ENCODE assay signal across 8 cellular contexts in genomic region chr13:30978981-30979956, GRCh38. TPM values are rescaled to one million over a fixed set of nuclear protein-coding genes. Genes with fewer than 3 reads are reported as not detected.
DNase-seq lines count a peak whose midpoint lies in the region; ATAC-seq and TF ChIP-seq lines count a peak whose summit lies in the region.

No MANE protein-coding gene starts in this region.

- H3K79me2 ChIP-seq in mammary epithelial cell (ENCODE audit: insufficient read depth, low read length) = no peaks in the 10 kb centered on the region

- no TSS peak for BruUV-seq in mammary epithelial cell (replicated peaks; lab: Mats Ljungman, UMichigan)

- H2BK12ac ChIP-seq in mesenchymal stem cell (ENCODE audit: low read length in 2 of 2) = peak overlapping the region; percentile 93 to 95

- CTCF ChIA-PET in mammary epithelial cell (lab: Charles Lee; ENCODE audit: low non-redundant PET) = interaction anchor here (0.6 to 1.4 kb wide), 4 partner anchors 19 to 1186 kb away, joined by 3 to 7 read pairs (median 4); no protein-coding TSS in a partner anchor

- H2AK5ac ChIP-seq in mesenchymal stem cell (ENCODE audit: low read length, severe bottlenecking) = peak overlapping the region; percentile 78

- DNase-seq in activated CD4-positive, CD25-positive, alpha-beta regulatory T cell (lab: John Stamatoyannopoulos, UW) = peak in 3 of 4 experiments; percentile 2 to 5 (median 3)
- no peak for DNase-seq in mammary epithelial cell
- no peak for DNase-seq in mesenchymal stem cell
- peak in 1 of 2 donors; percentile 77 for DNase-seq in aorta

- peak; percentile 38 to 86 for TF ChIP-seq CTCF in mammary epithelial cell (conservative IDR thresholded peaks at IDR 0.05 in 1 of 2, IDR thresholded peaks at IDR 0.05 in 1 of 2; ENCODE audit: extremely low read depth in 1 of 2, insufficient read depth in 1 of 2, low read depth in 1 of 2, low read length in 2 of 2)

- H3K79me1 ChIP-seq in mesenchymal stem cell (replicated peaks; ENCODE audit: low read length, poor library complexity, severe bottlenecking) = no peaks in the 10 kb centered on the region

- H4K91ac ChIP-seq in mesenchymal stem cell (ENCODE audit: low read length) = peak overlapping the region; percentile 92

- no peaks in the 10 kb centered on the region for H3K36me3 ChIP-seq in mammary epithelial cell (ENCODE audit: insufficient read depth, low read length)
- H3K36me3 ChIP-seq in mesenchymal stem cell (ENCODE audit: control insufficient read depth in 1 of 2, insufficient read depth in 2 of 2, low read depth in 1 of 2, low read length in 2 of 2) = no peaks in the 10 kb centered on the region
- no peaks in the 10 kb centered on the region for H3K36me3 ChIP-seq in aorta (ENCODE audit: control insufficient read depth in 1 of 2, insufficient read depth in 2 of 2, low read length in 1 of 2)

- in situ Hi-C loops in mammary epithelial cell (cut with MboI; ENCODE audit: low sequenced_read_pairs in 2 of 2) = no loop called here

- 89% methylated on average over 10 of the region's 15 CpGs for WGBS in mammary epithelial cell (ENCODE audit: low coverage, missing lambda C conversion rate)
- 68% methylated on average over 14 of the region's 15 CpGs for WGBS in mesenchymal stem cell
- WGBS in aorta, 2 donors = 74 to 80% methylated on average over 15 of the region's 15 CpGs

- H3K9me3 ChIP-seq in mammary epithelial cell (replicated peaks; ENCODE audit: insufficient read depth, low read length) = no peaks in the 10 kb centered on the region
- no peaks in the 10 kb centered on the region for H3K9me3 ChIP-seq in mesenchymal stem cell (ENCODE audit: control insufficient read depth, low read length)
- no peaks in the 10 kb centered on the region for H3K9me3 ChIP-seq in aorta (ENCODE audit: control insufficient read depth, low read length)

- H3K14ac ChIP-seq in mesenchymal stem cell (ENCODE audit: low read length in 2 of 2) = peak overlapping the region in 1 of 2 experiments; percentile 23

- intact Hi-C loops in mammary epithelial cell (cut with micrococcal nuclease) (loop anchor here (1.0 kb wide), 1 partner anchor 65 kb away; no protein-coding TSS in a partner anchor), aorta (cut with DNase I) (loop anchor here (5.0 kb wide), 3 partner anchors 62 to 132 kb away; no protein-coding TSS in a partner anchor)

- H3K4ac ChIP-seq in mesenchymal stem cell (ENCODE audit: low read depth in 1 of 2, low read length in 2 of 2) = peak overlapping the region; percentile 68 to 92

- H2AFZ ChIP-seq in mammary epithelial cell (ENCODE audit: low read depth, low read length) = no peak overlapping the region
- no peak overlapping the region for H2AFZ ChIP-seq in mesenchymal stem cell (ENCODE audit: low read depth, low read length)

- H4K8ac ChIP-seq in mesenchymal stem cell (ENCODE audit: low read length) = peak overlapping the region; percentile 84

- H3K4me2 ChIP-seq in mammary epithelial cell (ENCODE audit: insufficient read depth, low read depth, low read length) = no peak overlapping the region
- H3K4me2 ChIP-seq in mesenchymal stem cell (ENCODE audit: low read length, poor library complexity, severe bottlenecking) = no peak overlapping the region

- H3K4me3 ChIP-seq in mammary epithelial cell (replicated peaks in 1 of 3; ENCODE audit: insufficient read depth in 1 of 3, low read depth in 2 of 3, low read length in 3 of 3) (no peak overlapping the region), mesenchymal stem cell (ENCODE audit: insufficient read depth in 1 of 2, low read depth in 1 of 2, low read length in 2 of 2) (no peak overlapping the region), aorta (ENCODE audit: low read length in 2 of 2) (no peak overlapping the region)

- no peak overlapping the region for H3K23ac ChIP-seq in mesenchymal stem cell (ENCODE audit: low read length in 2 of 2)

- no peak overlapping the region for H3K9ac ChIP-seq in mammary epithelial cell (ENCODE audit: insufficient read depth, low read length)
- no peak overlapping the region for H3K9ac ChIP-seq in mesenchymal stem cell (ENCODE audit: low read length)

- peak overlapping the region; percentile 71 for H2BK15ac ChIP-seq in mesenchymal stem cell (ENCODE audit: low read depth, poor library complexity, severe bottlenecking)

- peak overlapping the region; percentile 88 for H2BK120ac ChIP-seq in mesenchymal stem cell (ENCODE audit: low read depth, low read length)

- H3K4me1 ChIP-seq in mammary epithelial cell (ENCODE audit: insufficient read depth, low read length) (peaks cover 20% of the 10 kb centered on the region), mesenchymal stem cell (ENCODE audit: control insufficient read depth, insufficient read depth, low read depth, low read length) (peaks cover 9% of the 10 kb centered on the region), aorta (ENCODE audit: control insufficient read depth in 1 of 2, insufficient read depth in 2 of 2, low read length in 2 of 2) (peaks cover 0 to 2% of the 10 kb centered on the region in 2 donors)

- no peaks in the 10 kb centered on the region for H4K20me1 ChIP-seq in mammary epithelial cell (ENCODE audit: insufficient read depth, low read length)

- no peak overlapping the region for H3K27ac ChIP-seq in mammary epithelial cell (ENCODE audit: insufficient read depth, low read depth, low read length)
- peak overlapping the region; percentile 73 for H3K27ac ChIP-seq in mesenchymal stem cell (ENCODE audit: low read length, poor library complexity, severe bottlenecking)
- peak overlapping the region in 1 of 2 donors; percentile 4 for H3K27ac ChIP-seq in aorta (ENCODE audit: low read depth in 1 of 2, low read length in 2 of 2)

- ATAC-seq in activated CD4-positive, CD25-positive, alpha-beta regulatory T cell treated with anti-CD3 and anti-CD28 coated beads, Interleukin-2, amount 50 U/mL, for 24 hours = no peak
- peak; percentile 23; the same call in 1 of the 3 replicates for ATAC-seq in SK-N-SH treated with all-trans-retinoic acid at 6 μM for 48 hours
- ATAC-seq in aorta (ENCODE audit: low FRiP score) = peak; percentile 39
- no peak for ATAC-seq in HG03159 (IDR thresholded peaks at IDR 0.05; ENCODE audit: unreplicated experiment)
- ATAC-seq in HG03342 (IDR thresholded peaks at IDR 0.05; ENCODE audit: unreplicated experiment) = no peak

- dilution Hi-C loops in mammary epithelial cell (cut with HindIII; ENCODE audit: low sequenced_read_pairs) = no loop called here

- H2BK5ac ChIP-seq in mesenchymal stem cell (ENCODE audit: low read depth, low read length, poor library complexity, severe bottlenecking) = no peak overlapping the region

- H3K27me3 ChIP-seq in mammary epithelial cell (ENCODE audit: insufficient read depth, low read length) = no peaks in the 10 kb centered on the region
- H3K27me3 ChIP-seq in mesenchymal stem cell (ENCODE audit: control insufficient read depth in 1 of 2, insufficient read depth in 1 of 2, low read length in 2 of 2) = no peaks in the 10 kb centered on the region
- no peaks in the 10 kb centered on the region for H3K27me3 ChIP-seq in aorta (ENCODE audit: control insufficient read depth in 1 of 2, insufficient read depth in 2 of 2, low read length in 1 of 2)

- peak overlapping the region; percentile 83 to 84 for H3K18ac ChIP-seq in mesenchymal stem cell (ENCODE audit: low read depth in 1 of 2, low read length in 2 of 2)

TF ChIP-seq in SK-N-SH treated with all-trans-retinoic acid at 6 μM for 48 hours, 23 proteins besides CTCF, POLR2A, EP300 and RAD21:
- TF ChIP-seq ARNTL (CRISPR knock-in tag; IDR thresholded peaks at IDR 0.05; ENCODE audit: borderline replicate concordance, low read depth) (no peak), CSDC2 (CRISPR knock-in tag; IDR thresholded peaks at IDR 0.05) (no peak), OSR1 (CRISPR knock-in tag; IDR thresholded peaks at IDR 0.05) (no peak), ZNF8 (CRISPR knock-in tag; IDR thresholded peaks at IDR 0.05) (no peak), BACH2 (CRISPR knock-in tag; IDR thresholded peaks at IDR 0.05; ENCODE audit: borderline replicate concordance) (no peak), ESRRG (CRISPR knock-in tag; IDR thresholded peaks at IDR 0.05) (no peak), ZFP30 (CRISPR knock-in tag; IDR thresholded peaks at IDR 0.05) (no peak)

RNA-seq across cellular contexts. Expression of gene TEX26, which starts 46.8 kb away (rescaled TPM):
- total RNA-seq in mammary epithelial cell (not detected), aorta (under 1 TPM in 1 of 2 donors, not detected in 1; 0.24 TPM)
- polyA plus RNA-seq in mammary epithelial cell (not detected), aorta (not detected)
- polyA minus RNA-seq in mammary epithelial cell = not detected
- polyA plus RNA-seq in mesenchymal stem cell (2013, experiment 1 of 2) = 0.11 TPM
- 0.16 TPM for polyA plus RNA-seq in mesenchymal stem cell (2013, experiment 2 of 2)

Comparison
In these comparisons a context has a peak if more than half of its experiments do, and no peak if none do; other contexts are left out.
1. DNase-seq: peak in activated CD4-positive, CD25-positive, alpha-beta regulatory T cell (3 of 4); none in mammary epithelial cell (single experiment) and mesenchymal stem cell (single experiment).
2. ATAC-seq: peak in SK-N-SH treated with all-trans-retinoic acid at 6 μM for 48 hours (single experiment) and aorta (single experiment); none in activated CD4-positive, CD25-positive, alpha-beta regulatory T cell treated with anti-CD3 and anti-CD28 coated beads, Interleukin-2, amount 50 U/mL, for 24 hours (0 of 2), HG03159 (single experiment) and HG03342 (single experiment).